16 cellular contexts compared by ENCODE assay signal in the genomic region with DNA sequence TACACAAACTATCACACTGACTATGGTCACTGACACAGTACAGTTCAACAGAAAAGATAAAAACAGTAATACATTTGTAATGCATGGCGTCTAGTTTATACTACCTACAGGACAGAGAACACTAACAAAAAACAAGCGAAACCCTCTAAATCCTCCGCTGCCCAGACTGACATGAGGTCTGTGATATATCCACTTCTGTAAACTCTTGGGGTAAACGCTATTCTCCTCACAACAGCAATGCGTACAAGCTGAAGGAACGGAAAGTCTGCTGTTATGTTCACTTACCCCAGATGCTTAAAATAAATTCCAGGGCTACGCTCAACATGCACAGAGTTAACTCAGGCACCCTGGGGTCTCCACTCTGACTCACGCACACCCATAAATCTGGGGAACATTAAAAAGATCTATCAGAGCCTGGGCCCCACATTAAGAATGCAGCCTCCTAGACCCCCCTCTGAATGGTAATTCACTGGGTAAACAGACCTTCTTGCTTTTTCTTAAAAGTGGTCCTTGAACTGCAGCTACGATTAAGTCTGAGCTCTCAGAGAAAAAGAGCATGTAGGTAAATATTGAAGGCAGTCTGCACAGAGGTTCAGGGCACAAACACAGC.
DNase-seq lines count a peak whose midpoint lies in the region; ATAC-seq and TF ChIP-seq lines count a peak whose summit lies in the region.
"Had no signal": no experiment of that assay in that cellular context is flagged by ENCODE, and none has a peak within 500 bp of the region (broad histone marks: within the 10 kb centered on the region; RNA-seq: fewer than 3 reads in every experiment).

No MANE protein-coding gene starts in this region.

- peaks cover 62 to 72% (median 67%) of the 10 kb centered on the region in 4 donors for H3K4me1 ChIP-seq in upper lobe of left lung

- H3K36me3 ChIP-seq in neural cell (ENCODE audit: insufficient read depth, low read length) (no peaks in the 10 kb centered on the region), upper lobe of left lung (peaks cover 0 to 6% (median 0%) of the 10 kb centered on the region in 4 donors)

- peaks cover 15% of the 10 kb centered on the region for H3K79me2 ChIP-seq in neural cell (replicated peaks; ENCODE audit: insufficient read depth, low read length)

- TF ChIP-seq CTCF in neural cell (IDR thresholded peaks at IDR 0.05; ENCODE audit: poor library complexity, severe bottlenecking) (no peak), upper lobe of left lung (IDR thresholded peaks at IDR 0.05) (no peak)

- TF ChIP-seq RAD21 in neural cell (conservative IDR thresholded peaks at IDR 0.05), result no peak

- WGBS in upper lobe of left lung, 2 donors, result 83% methylated on average over 9 of the region's 9 CpGs

- no peaks in the 10 kb centered on the region for H3K27me3 ChIP-seq in neural cell (ENCODE audit: insufficient read depth, low read depth, low read length)
- no peaks in the 10 kb centered on the region for H3K27me3 ChIP-seq in upper lobe of left lung
- H3K27me3 ChIP-seq: BE2C, MG63 had no signal

- no peak overlapping the region for H3K4me2 ChIP-seq in neural cell (ENCODE audit: low read length)
- H3K4me2 ChIP-seq: SK-N-SH had no signal

- H3K9me2 ChIP-seq in neural cell (ENCODE audit: insufficient read depth, low read length), result no peaks in the 10 kb centered on the region
- H3K9me2 ChIP-seq: SK-N-SH had no signal

- ATAC-seq in upper lobe of left lung (ENCODE audit: low FRiP score in 2 of 2) (no peak), esophagus mucosa (no peak)
- ATAC-seq: PC-3 had no signal

- peak overlapping the region; percentile 55 for H3K27ac ChIP-seq in cingulate gyrus (ENCODE audit: low read depth, low read length)
- no peak overlapping the region for H3K27ac ChIP-seq in neural cell (ENCODE audit: low read length)
- peak overlapping the region; percentile 80 to 94 (median 88) for H3K27ac ChIP-seq in upper lobe of left lung

- peak; percentile 41 for DNase-seq in NCI-H2227 (lab: John Stamatoyannopoulos, UW; ENCODE audit: unreplicated experiment)
- no peak for DNase-seq in upper lobe of left lung
- DNase-seq in NCI-H748 (lab: John Stamatoyannopoulos, UW; ENCODE audit: unreplicated experiment), result no peak
- DNase-seq in stimulated activated CD4-positive, alpha-beta T cell treated with anti-CD3 and anti-CD28 coated beads, Interleukin-2, amount 100 ng/mL, for 48 hours, result no peak
- DNase-seq: activated CD4-positive, alpha-beta T cell treated with anti-CD3 and anti-CD28 coated beads, Interleukin-2, amount 10 ng/mL, durations not matched to agents 24 days and 14 days; BE2C; DMS 273 treated with DMSO at 0.1 percent for 48 hours; effector CD8-positive, alpha-beta T cell; MG63; NCI-H1694 treated with DMSO at 0.1 percent for 48 hours; NCI-H526 treated with DMSO at 0.1 percent for 48 hours; PC-3; SK-N-SH had no signal

- H3K4me3 ChIP-seq in neural cell (ENCODE audit: low read length), result no peak overlapping the region
- no peak overlapping the region for H3K4me3 ChIP-seq in upper lobe of left lung
- H3K4me3 ChIP-seq: MG63 had no signal

- TF ChIP-seq POLR2A in upper lobe of left lung (IDR thresholded peaks at IDR 0.05), result no peak

- no peak overlapping the region for H3K9ac ChIP-seq in neural cell (ENCODE audit: low read length)
- H3K9ac ChIP-seq: SK-N-SH had no signal

- no peak for TF ChIP-seq EP300 in neural cell (conservative IDR thresholded peaks at IDR 0.05; ENCODE audit: poor library complexity, severe bottlenecking)
- TF ChIP-seq EP300 in upper lobe of left lung (IDR thresholded peaks at IDR 0.05), result no peak

- no peaks in the 10 kb centered on the region for H4K20me1 ChIP-seq in neural cell (ENCODE audit: insufficient read depth)

- H3F3A ChIP-seq in neural cell (ENCODE audit: insufficient read depth, low read length, poor library complexity, severe bottlenecking), result no peaks in the 10 kb centered on the region

- H2AFZ ChIP-seq in neural cell (ENCODE audit: low read depth, low read length), result no peak overlapping the region

- no peaks in the 10 kb centered on the region for H3K9me3 ChIP-seq in neural cell (ENCODE audit: low read length)
- no peaks in the 10 kb centered on the region for H3K9me3 ChIP-seq in upper lobe of left lung
- H3K9me3 ChIP-seq: BE2C, MG63, SK-N-SH had no signal

TF ChIP-seq in neural cell, 6 proteins besides CTCF, POLR2A, EP300 and RAD21:
- peak; percentile 8 for TF ChIP-seq POLR2AphosphoS5 (IDR thresholded peaks at IDR 0.05)
- TF ChIP-seq SMC3 (conservative IDR thresholded peaks at IDR 0.05; ENCODE audit: poor library complexity), result no peak
